19 cellular contexts compared by ENCODE assay signal in genomic region chr21:42495027-42495426, GRCh38. TPM values are rescaled to one million over a fixed set of nuclear protein-coding genes. Genes with fewer than 3 reads are reported as not detected.
DNase-seq lines count a peak whose midpoint lies in the region; ATAC-seq, FAIRE-seq and TF ChIP-seq lines count a peak whose summit lies in the region.
"Had no signal": no experiment of that assay in that cellular context is flagged by ENCODE, and none has a peak within 500 bp of the region (broad histone marks: within the 10 kb centered on the region; RNA-seq: fewer than 3 reads in every experiment).

No MANE protein-coding gene starts in this region.

- H3K4me3 Mint-ChIP-seq in T-cell (peak overlapping the region; percentile 87 to 90 (median 87)), immature natural killer cell (peak overlapping the region in 4 of 5 donors; percentile 84 to 96 (median 90))

- TF ChIP-seq CTCF in GM13976 (IDR thresholded peaks at IDR 0.05; ENCODE audit: borderline replicate concordance, control extremely low read depth, extremely low read depth, insufficient read depth, missing control alignments) = no peak

- peak overlapping the region in 1 of 2 donors; percentile 52 for H3K4me3 ChIP-seq in small intestine (ENCODE audit: low read depth in 1 of 2, low read length in 2 of 2)

- no peak for FAIRE-seq in small intestine (lab: Jason Lieb, UNC)
- FAIRE-seq: astrocyte, pancreas had no signal

- no peaks in the 10 kb centered on the region for H3K9me3 ChIP-seq in small intestine (ENCODE audit: control insufficient read depth, low read depth)
- H3K9me3 ChIP-seq: BLaER1, esophagus squamous epithelium, pancreas, tibial artery had no signal

- CTCF ChIA-PET in T-cell (lab: Charles Lee) = interaction anchor here in 1 of 2 donors (0.5 to 0.6 kb wide), 2 partner anchors 25 to 39 kb away, joined by 3 to 6 read pairs; no protein-coding TSS in a partner anchor

- peak; percentile 13 for DNase-seq in HT-29 (ENCODE audit: low spot score)
- no peak for DNase-seq in T-cell
- DNase-seq in immature natural killer cell = no peak
- peak; percentile 48 for DNase-seq in small intestine
- no peak for DNase-seq in NCI-H2227 treated with DMSO at 0.1 percent for 48 hours (lab: John Stamatoyannopoulos, UW)
- DNase-seq in GM13976 (ENCODE audit: low spot score) = no peak
- DNase-seq: activated gamma-delta T cell treated with Interleukin-2 at 50 U/mL for 16 hours; cortex of kidney; esophagus squamous epithelium; islet precursor cell; NCI-H524 treated with DMSO at 0.1 percent for 48 hours; stimulated activated CD4-positive, alpha-beta T cell treated with anti-CD3 and anti-CD28 coated beads, Interleukin-4, amount 100 ng/mL, for 24 hours; tibial artery had no signal

- H3K36me3 Mint-ChIP-seq in T-cell (no peaks in the 10 kb centered on the region), immature natural killer cell (no peaks in the 10 kb centered on the region)

- H3K27ac ChIP-seq in small intestine (ENCODE audit: low read depth in 1 of 2, low read length in 1 of 2) = peak overlapping the region; percentile 80 to 86
- H3K27ac ChIP-seq: BLaER1, SK-N-MC had no signal

- H3K9me3 Mint-ChIP-seq in T-cell (no peaks in the 10 kb centered on the region), immature natural killer cell (no peaks in the 10 kb centered on the region)

- peaks cover 16 to 28% (median 17%) of the 10 kb centered on the region in 3 donors for H3K4me1 Mint-ChIP-seq in T-cell
- H3K4me1 Mint-ChIP-seq in immature natural killer cell = peaks cover 17 to 18% of the 10 kb centered on the region in 2 donors

- peaks cover 2 to 6% of the 10 kb centered on the region in 2 donors for H3K27me3 Mint-ChIP-seq in T-cell
- peaks cover 7 to 9% (median 8%) of the 10 kb centered on the region in 3 donors for H3K27me3 Mint-ChIP-seq in immature natural killer cell (ENCODE audit: low read depth in 3 of 3)

- H3K36me3 ChIP-seq in small intestine (ENCODE audit: control insufficient read depth in 2 of 2, insufficient read depth in 2 of 2, low read length in 2 of 2) = no peaks in the 10 kb centered on the region
- H3K36me3 ChIP-seq: BLaER1, esophagus squamous epithelium, pancreas, tibial artery had no signal

- 40 to 76% (median 46%) methylated on average over 5 of the region's 5 CpGs for WGBS in small intestine, 3 donors

- H3K27ac Mint-ChIP-seq in T-cell (no peak overlapping the region), immature natural killer cell (peak overlapping the region in 2 of 6 donors; percentile 42 to 91)

- POLR2A ChIA-PET in T-cell (lab: Charles Lee) = interaction anchor here in 1 of 2 donors (0.6 kb wide), 1 partner anchor 35 kb away, joined by 5 read pairs; no protein-coding TSS in a partner anchor

- in situ Hi-C loops in GM13976 (cut with MboI; ENCODE audit: low sequenced_read_pairs, unreplicated experiment) = no loop called here

- H3K27me3 ChIP-seq in small intestine (ENCODE audit: control insufficient read depth in 2 of 2, insufficient read depth in 2 of 2, low read length in 2 of 2) = no peaks in the 10 kb centered on the region
- H3K27me3 ChIP-seq: BLaER1, esophagus squamous epithelium, pancreas, tibial artery had no signal

- ATAC-seq in T-cell (replicated peaks in 1 of 4) = no peak
- no peak for ATAC-seq in HG02885 (IDR thresholded peaks at IDR 0.05; ENCODE audit: poor library complexity, unreplicated experiment)

- peaks cover 6 to 8% of the 10 kb centered on the region in 2 donors for H3K4me1 ChIP-seq in small intestine (ENCODE audit: control insufficient read depth in 2 of 2, insufficient read depth in 1 of 2, low read depth in 1 of 2, low read length in 1 of 2)

RNA-seq across cellular contexts. Expression of gene RSPH1, which starts 1.0 kb away (rescaled TPM):
- 1.9 and 2.7 TPM in 2 replicates for total RNA-seq in HT-29 (2014; rRNA removed; shearing (Covaris generic))
- total RNA-seq in T-cell = under 1 TPM in 2 of 5 donors, not detected in 3; 0.12 to 0.20 TPM
- polyA plus RNA-seq in immature natural killer cell = under 1 TPM in 1 of 3 donors, not detected in 2; 0.37 TPM
- polyA plus RNA-seq in small intestine = 10 to 100 TPM in 2 of 3 donors, 1 to 10 TPM in 1; 3.8 to 14.1 (median 11.2) TPM
- total RNA-seq: skeletal muscle tissue had no signal

RNA-seq across cellular contexts. Expression of gene SLC37A1, which starts 18.6 kb away (rescaled TPM):
- total RNA-seq in HT-29 (2014; rRNA removed; shearing (Covaris generic)) = 96.0 and 102 TPM in 2 replicates
- 10 to 100 TPM; 18.7 to 26.3 (median 22.6) TPM for total RNA-seq in T-cell
- polyA plus RNA-seq in immature natural killer cell = 1 to 10 TPM in 2 of 3 donors, under 1 TPM in 1; 0.09 to 6.3 (median 3.0) TPM
- 10 to 100 TPM; 33.2 to 80.7 (median 42.0) TPM for polyA plus RNA-seq in small intestine

Comparison
In these comparisons a context has a peak if more than half of its experiments do, and no peak if none do; other contexts are left out.
1. DNase-seq: peak in HT-29 (single experiment) and small intestine (single experiment); none in T-cell (0 of 34), immature natural killer cell (0 of 3), NCI-H2227 treated with DMSO at 0.1 percent for 48 hours (single experiment) and GM13976 (single experiment).